Comparison of ENCODE assay signal across 1 cellular context in genomic region chr10:57786850-57787750, GRCh38.
A peak's percentile ranks its signal among the peaks of the same experiment; 100 is the strongest.
TF ChIP-seq lines count a peak whose summit lies in the region.

No MANE protein-coding gene starts in this region.

TF ChIP-seq in H1, 55 proteins besides CTCF, POLR2A, EP300 and RAD21 (continued from another document):
- TF ChIP-seq, protein P1, sequence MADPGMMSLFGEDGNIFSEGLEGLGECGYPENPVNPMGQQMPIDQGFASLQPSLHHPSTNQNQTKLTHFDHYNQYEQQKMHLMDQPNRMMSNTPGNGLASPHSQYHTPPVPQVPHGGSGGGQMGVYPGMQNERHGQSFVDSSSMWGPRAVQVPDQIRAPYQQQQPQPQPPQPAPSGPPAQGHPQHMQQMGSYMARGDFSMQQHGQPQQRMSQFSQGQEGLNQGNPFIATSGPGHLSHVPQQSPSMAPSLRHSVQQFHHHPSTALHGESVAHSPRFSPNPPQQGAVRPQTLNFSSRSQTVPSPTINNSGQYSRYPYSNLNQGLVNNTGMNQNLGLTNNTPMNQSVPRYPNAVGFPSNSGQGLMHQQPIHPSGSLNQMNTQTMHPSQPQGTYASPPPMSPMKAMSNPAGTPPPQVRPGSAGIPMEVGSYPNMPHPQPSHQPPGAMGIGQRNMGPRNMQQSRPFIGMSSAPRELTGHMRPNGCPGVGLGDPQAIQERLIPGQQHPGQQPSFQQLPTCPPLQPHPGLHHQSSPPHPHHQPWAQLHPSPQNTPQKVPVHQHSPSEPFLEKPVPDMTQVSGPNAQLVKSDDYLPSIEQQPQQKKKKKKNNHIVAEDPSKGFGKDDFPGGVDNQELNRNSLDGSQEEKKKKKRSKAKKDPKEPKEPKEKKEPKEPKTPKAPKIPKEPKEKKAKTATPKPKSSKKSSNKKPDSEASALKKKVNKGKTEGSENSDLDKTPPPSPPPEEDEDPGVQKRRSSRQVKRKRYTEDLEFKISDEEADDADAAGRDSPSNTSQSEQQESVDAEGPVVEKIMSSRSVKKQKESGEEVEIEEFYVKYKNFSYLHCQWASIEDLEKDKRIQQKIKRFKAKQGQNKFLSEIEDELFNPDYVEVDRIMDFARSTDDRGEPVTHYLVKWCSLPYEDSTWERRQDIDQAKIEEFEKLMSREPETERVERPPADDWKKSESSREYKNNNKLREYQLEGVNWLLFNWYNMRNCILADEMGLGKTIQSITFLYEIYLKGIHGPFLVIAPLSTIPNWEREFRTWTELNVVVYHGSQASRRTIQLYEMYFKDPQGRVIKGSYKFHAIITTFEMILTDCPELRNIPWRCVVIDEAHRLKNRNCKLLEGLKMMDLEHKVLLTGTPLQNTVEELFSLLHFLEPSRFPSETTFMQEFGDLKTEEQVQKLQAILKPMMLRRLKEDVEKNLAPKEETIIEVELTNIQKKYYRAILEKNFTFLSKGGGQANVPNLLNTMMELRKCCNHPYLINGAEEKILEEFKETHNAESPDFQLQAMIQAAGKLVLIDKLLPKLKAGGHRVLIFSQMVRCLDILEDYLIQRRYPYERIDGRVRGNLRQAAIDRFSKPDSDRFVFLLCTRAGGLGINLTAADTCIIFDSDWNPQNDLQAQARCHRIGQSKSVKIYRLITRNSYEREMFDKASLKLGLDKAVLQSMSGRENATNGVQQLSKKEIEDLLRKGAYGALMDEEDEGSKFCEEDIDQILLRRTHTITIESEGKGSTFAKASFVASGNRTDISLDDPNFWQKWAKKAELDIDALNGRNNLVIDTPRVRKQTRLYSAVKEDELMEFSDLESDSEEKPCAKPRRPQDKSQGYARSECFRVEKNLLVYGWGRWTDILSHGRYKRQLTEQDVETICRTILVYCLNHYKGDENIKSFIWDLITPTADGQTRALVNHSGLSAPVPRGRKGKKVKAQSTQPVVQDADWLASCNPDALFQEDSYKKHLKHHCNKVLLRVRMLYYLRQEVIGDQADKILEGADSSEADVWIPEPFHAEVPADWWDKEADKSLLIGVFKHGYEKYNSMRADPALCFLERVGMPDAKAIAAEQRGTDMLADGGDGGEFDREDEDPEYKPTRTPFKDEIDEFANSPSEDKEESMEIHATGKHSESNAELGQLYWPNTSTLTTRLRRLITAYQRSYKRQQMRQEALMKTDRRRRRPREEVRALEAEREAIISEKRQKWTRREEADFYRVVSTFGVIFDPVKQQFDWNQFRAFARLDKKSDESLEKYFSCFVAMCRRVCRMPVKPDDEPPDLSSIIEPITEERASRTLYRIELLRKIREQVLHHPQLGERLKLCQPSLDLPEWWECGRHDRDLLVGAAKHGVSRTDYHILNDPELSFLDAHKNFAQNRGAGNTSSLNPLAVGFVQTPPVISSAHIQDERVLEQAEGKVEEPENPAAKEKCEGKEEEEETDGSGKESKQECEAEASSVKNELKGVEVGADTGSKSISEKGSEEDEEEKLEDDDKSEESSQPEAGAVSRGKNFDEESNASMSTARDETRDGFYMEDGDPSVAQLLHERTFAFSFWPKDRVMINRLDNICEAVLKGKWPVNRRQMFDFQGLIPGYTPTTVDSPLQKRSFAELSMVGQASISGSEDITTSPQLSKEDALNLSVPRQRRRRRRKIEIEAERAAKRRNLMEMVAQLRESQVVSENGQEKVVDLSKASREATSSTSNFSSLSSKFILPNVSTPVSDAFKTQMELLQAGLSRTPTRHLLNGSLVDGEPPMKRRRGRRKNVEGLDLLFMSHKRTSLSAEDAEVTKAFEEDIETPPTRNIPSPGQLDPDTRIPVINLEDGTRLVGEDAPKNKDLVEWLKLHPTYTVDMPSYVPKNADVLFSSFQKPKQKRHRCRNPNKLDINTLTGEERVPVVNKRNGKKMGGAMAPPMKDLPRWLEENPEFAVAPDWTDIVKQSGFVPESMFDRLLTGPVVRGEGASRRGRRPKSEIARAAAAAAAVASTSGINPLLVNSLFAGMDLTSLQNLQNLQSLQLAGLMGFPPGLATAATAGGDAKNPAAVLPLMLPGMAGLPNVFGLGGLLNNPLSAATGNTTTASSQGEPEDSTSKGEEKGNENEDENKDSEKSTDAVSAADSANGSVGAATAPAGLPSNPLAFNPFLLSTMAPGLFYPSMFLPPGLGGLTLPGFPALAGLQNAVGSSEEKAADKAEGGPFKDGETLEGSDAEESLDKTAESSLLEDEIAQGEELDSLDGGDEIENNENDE (IDR thresholded peaks at IDR 0.05; ENCODE audit: insufficient replicate concordance, low read length), result peak; percentile 61
- TF ChIP-seq MAX (IDR thresholded peaks at IDR 0.05) (no peak), MAFK (IDR thresholded peaks at IDR 0.05; ENCODE audit: low read depth, low read length) (no peak), CBX5 (IDR thresholded peaks at IDR 0.05; ENCODE audit: low read depth, low read length) (no peak), POLR2AphosphoS5 (IDR thresholded peaks at IDR 0.05; ENCODE audit: low read depth, low read length) (no peak), ATF2 (IDR thresholded peaks at IDR 0.05; ENCODE audit: low read length) (no peak), TCF12 (IDR thresholded peaks at IDR 0.05; ENCODE audit: low read depth, low read length) (peak; percentile 45; the same call in 1 of the 2 replicates), TBP (IDR thresholded peaks at IDR 0.05; ENCODE audit: low read depth, low read length) (no peak), GABPA (IDR thresholded peaks at IDR 0.05; ENCODE audit: borderline replicate concordance, insufficient read depth, low read length) (no peak), EZH2 (IDR thresholded peaks at IDR 0.05; ENCODE audit: low read depth, low read length, severe bottlenecking) (no peak), NANOG (IDR thresholded peaks at IDR 0.05; ENCODE audit: insufficient read depth, low read depth, low read length, poor library complexity, severe bottlenecking) (peak; percentile 45), JUND (IDR thresholded peaks at IDR 0.05; ENCODE audit: low read length) (no peak), CBX8 (IDR thresholded peaks at IDR 0.05; ENCODE audit: borderline replicate concordance, low read depth, low read length) (no peak), RFX5 (IDR thresholded peaks at IDR 0.05; ENCODE audit: borderline replicate concordance, low read depth, low read length) (no peak), HDAC2 (IDR thresholded peaks at IDR 0.05; ENCODE audit: borderline replicate concordance in 1 of 2, low read depth in 2 of 2, low read length in 2 of 2) (0 out of 4 replicates have a peak, but pooled peaks of 1 of the 2 experiments have one; percentile 7), SRF (IDR thresholded peaks at IDR 0.05; ENCODE audit: low read depth, low read length) (no peak), SP2 (IDR thresholded peaks at IDR 0.05; ENCODE audit: low read length) (no peak), CHD1 (IDR thresholded peaks at IDR 0.05; ENCODE audit: low read depth, low read length) (no peak), EGR1 (IDR thresholded peaks at IDR 0.05; ENCODE audit: borderline replicate concordance, low read depth, low read length) (no peak)
- TF ChIP-seq, protein P2, sequence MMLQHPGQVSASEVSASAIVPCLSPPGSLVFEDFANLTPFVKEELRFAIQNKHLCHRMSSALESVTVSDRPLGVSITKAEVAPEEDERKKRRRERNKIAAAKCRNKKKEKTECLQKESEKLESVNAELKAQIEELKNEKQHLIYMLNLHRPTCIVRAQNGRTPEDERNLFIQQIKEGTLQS (IDR thresholded peaks at IDR 0.05; ENCODE audit: insufficient read depth, low read depth, low read length), result no peak
